ENCODE assay signal across 23 cellular contexts in the genomic region with DNA sequence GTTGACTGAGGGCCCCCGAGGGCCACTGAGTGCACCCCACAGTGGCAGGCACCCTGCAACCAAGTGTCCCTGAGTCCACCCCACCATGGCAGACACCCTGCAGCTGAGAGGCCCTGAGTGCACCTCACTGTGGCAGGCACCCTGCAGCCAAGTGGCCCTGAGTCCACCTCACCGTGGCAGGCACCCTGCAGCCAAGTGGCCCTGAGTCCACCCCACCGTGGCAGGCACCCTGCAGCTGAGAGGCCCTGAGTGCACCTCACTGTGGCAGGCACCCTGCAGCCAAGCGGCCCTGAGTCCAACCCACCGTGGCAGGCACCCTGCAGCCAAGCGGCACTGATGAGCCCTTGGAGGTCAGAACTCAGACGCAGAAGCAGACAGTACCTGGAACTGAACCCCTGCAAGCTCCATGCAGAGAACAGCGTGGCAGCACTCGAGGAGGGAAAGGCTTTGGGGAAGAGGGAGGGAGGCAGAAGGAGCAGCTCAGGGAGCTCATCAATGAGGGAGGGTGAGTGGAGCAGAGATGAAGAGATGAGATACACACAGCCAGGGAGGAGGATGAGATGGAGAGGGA.
"Had no signal": no experiment of that assay in that cellular context is flagged by ENCODE, and none has a peak within 500 bp of the region (broad histone marks: within the 10 kb centered on the region; RNA-seq: fewer than 3 reads in every experiment).

No MANE protein-coding gene starts in this region.

- DNase-seq: activated CD4-positive, alpha-beta memory T cell treated with anti-CD3 and anti-CD28 coated beads, Interleukin-2, amount 10 ng/mL, durations not matched to agents 7 days and 5 days; activated CD4-positive, alpha-beta T cell treated with anti-CD3 and anti-CD28 coated beads for 48 hours; activated CD4-positive, CD25-positive, alpha-beta regulatory T cell; activated gamma-delta T cell treated with Interleukin-2 at 50 U/mL for 16 hours; activated T-cell treated with anti-CD3 and anti-CD28 coated beads, Interleukin-2, amount 50 U/mL, for 1 hour; heart left ventricle; left colon; lower lobe of right lung; mesendoderm; naive B cell; stimulated activated CD4-positive, alpha-beta T cell treated with anti-CD3 and anti-CD28 coated beads, Interleukin-12 subunit alpha, Interleukin-12 subunit beta, amount 100 ng/mL, for 4 hours; stimulated activated CD4-positive, alpha-beta T cell treated with anti-CD3 and anti-CD28 coated beads, Interleukin-4, amount 100 ng/mL, for 4 hours; stimulated activated naive CD8-positive, alpha-beta T cell treated with anti-CD3 and anti-CD28 coated beads, Interleukin-15, Interleukin-2, amounts not matched to agents 100 U/mL and 50 U/mL, for 24 hours; T-helper 1 cell; T-helper 9 cell; transverse colon; uterus had no signal

- H3K36me3 ChIP-seq: adrenal gland, breast epithelium, heart left ventricle, lower lobe of right lung, prostate gland, transverse colon, uterus had no signal

- H3K27ac ChIP-seq: adrenal gland, breast epithelium, coronary artery, epithelial cell of prostate, heart left ventricle, lower lobe of right lung, prostate gland, transverse colon, uterus had no signal

- ATAC-seq: activated naive CD4-positive, alpha-beta T cell treated with anti-CD3 and anti-CD28 coated beads, Interleukin-2, amount 50 U/mL, for 72 hours; heart left ventricle; left colon; lower lobe of right lung; stimulated activated naive CD8-positive, alpha-beta T cell treated with anti-CD3 and anti-CD28 coated beads, Interleukin-15, Interleukin-2, amounts not matched to agents 100 U/mL and 50 U/mL, for 24 hours had no signal

- H3K27me3 ChIP-seq: adrenal gland, heart left ventricle, transverse colon, uterus had no signal

- H3K4me1 ChIP-seq: adrenal gland, breast epithelium, heart left ventricle, lower lobe of right lung, prostate gland, transverse colon, uterus had no signal

- H3K4me3 ChIP-seq: adrenal gland, breast epithelium, coronary artery, heart left ventricle, lower lobe of right lung, prostate gland, transverse colon, uterus had no signal

- H3K9me3 ChIP-seq: adrenal gland, breast epithelium, heart left ventricle, lower lobe of right lung, prostate gland, transverse colon, uterus had no signal
